Comparison of ENCODE assay signal across 2 cellular contexts in genomic region chr5:169114466-169114865, GRCh38.
TF ChIP-seq lines count a peak whose summit lies in the region.

No MANE protein-coding gene starts in this region.

TF ChIP-seq in Ishikawa, 13 proteins besides CTCF, POLR2A, EP300 and RAD21 (continued from another document):
- no peak for TF ChIP-seq USF1 (IDR thresholded peaks at IDR 0.05)

TF ChIP-seq in H1, 55 proteins besides CTCF, POLR2A, EP300 and RAD21 (continued from another document):
- TF ChIP-seq CTBP2 (IDR thresholded peaks at IDR 0.05; ENCODE audit: borderline replicate concordance, insufficient read depth, insufficient read length, low read length) (no peak), SP2 (IDR thresholded peaks at IDR 0.05; ENCODE audit: low read length) (no peak), SRF (IDR thresholded peaks at IDR 0.05; ENCODE audit: low read depth, low read length) (no peak), MAX (IDR thresholded peaks at IDR 0.05) (no peak), RBBP5 (IDR thresholded peaks at IDR 0.05; ENCODE audit: borderline replicate concordance, low read depth, low read length) (no peak), CREB1 (IDR thresholded peaks at IDR 0.05) (no peak), GTF2F1 (IDR thresholded peaks at IDR 0.05; ENCODE audit: borderline replicate concordance, low read depth, low read length) (no peak), EZH2 (IDR thresholded peaks at IDR 0.05; ENCODE audit: low read depth, low read length, severe bottlenecking) (no peak), CBX5 (IDR thresholded peaks at IDR 0.05; ENCODE audit: low read depth, low read length) (no peak), POLR2AphosphoS5 (IDR thresholded peaks at IDR 0.05; ENCODE audit: low read depth, low read length) (no peak), MAFK (IDR thresholded peaks at IDR 0.05; ENCODE audit: low read depth, low read length) (no peak), HDAC2 (IDR thresholded peaks at IDR 0.05; ENCODE audit: borderline replicate concordance in 1 of 2, low read depth in 2 of 2, low read length in 2 of 2) (no peak), TAF1 (IDR thresholded peaks at IDR 0.05; ENCODE audit: low read depth, low read length) (no peak), SIX5 (IDR thresholded peaks at IDR 0.05; ENCODE audit: low read depth, low read length) (no peak), CHD2 (IDR thresholded peaks at IDR 0.05; ENCODE audit: low read length) (no peak), SIRT6 (IDR thresholded peaks at IDR 0.05; ENCODE audit: low read length) (no peak), GABPA (IDR thresholded peaks at IDR 0.05; ENCODE audit: borderline replicate concordance, insufficient read depth, low read length) (no peak), SP1 (IDR thresholded peaks at IDR 0.05; ENCODE audit: low read depth, low read length) (no peak), CEBPB (IDR thresholded peaks at IDR 0.05; ENCODE audit: low read depth, low read length) (no peak)
TF ChIP-seq in H1: peak in this region for 0.
